19 cellular contexts compared by ENCODE assay signal in the genomic region with DNA sequence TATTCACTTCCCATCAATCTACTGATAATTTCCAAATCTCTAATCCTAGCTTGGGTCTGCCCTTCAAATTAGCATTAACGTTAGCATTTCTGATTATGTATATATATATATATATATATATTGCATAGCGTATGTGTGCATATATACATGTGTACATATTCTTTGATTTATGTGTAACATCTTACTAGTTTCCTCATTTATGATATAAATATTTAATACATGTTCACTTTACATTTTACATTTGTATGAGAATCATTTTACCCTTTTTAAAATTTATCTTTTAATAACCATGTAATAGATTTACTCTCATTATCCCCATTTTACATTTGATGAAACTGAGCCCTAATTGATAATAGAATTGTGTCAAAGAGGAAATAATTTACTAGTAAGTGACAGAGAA.
"Had no signal": no experiment of that assay in that cellular context is flagged by ENCODE, and none has a peak within 500 bp of the region (broad histone marks: within the 10 kb centered on the region; RNA-seq: fewer than 3 reads in every experiment).

No MANE protein-coding gene starts in this region.

- H3K9me3 ChIP-seq: neutrophil, ovary, pancreas, prostate gland, psoas muscle, right atrium auricular region, right lobe of liver, sigmoid colon had no signal

- H3K36me3 ChIP-seq: neural progenitor cell, neutrophil, ovary, pancreas, prostate gland, right atrium auricular region, right lobe of liver, sigmoid colon, spleen had no signal

- FAIRE-seq: pancreas, small intestine had no signal

- H3K27ac ChIP-seq: neural progenitor cell, neutrophil, ovary, pancreas, parathyroid adenoma, prostate gland, psoas muscle, right atrium auricular region, right lobe of liver, sigmoid colon, skin epidermis, spleen had no signal

- H3K4me3 ChIP-seq: neural progenitor cell, ovary, pancreas, prostate gland, psoas muscle, right atrium auricular region, right lobe of liver, sigmoid colon, skin epidermis, smooth muscle cell, spleen had no signal

- H3K4me1 ChIP-seq: neural progenitor cell, pancreas, parathyroid adenoma, prostate gland, psoas muscle, right atrium auricular region, right lobe of liver, sigmoid colon, spleen had no signal

- ATAC-seq: naive thymus-derived CD8-positive, alpha-beta T cell; natural killer cell; natural killer cell treated with Interleukin-12 subunit alpha and Interleukin-12 subunit beta and Interleukin-15 and Interleukin-18, amount 100 ng/mL, for 72 hours; pancreas; psoas muscle; right cardiac atrium; right lobe of liver; sciatic nerve had no signal
